ENCODE assay signal across 26 cellular contexts in the genomic region with DNA sequence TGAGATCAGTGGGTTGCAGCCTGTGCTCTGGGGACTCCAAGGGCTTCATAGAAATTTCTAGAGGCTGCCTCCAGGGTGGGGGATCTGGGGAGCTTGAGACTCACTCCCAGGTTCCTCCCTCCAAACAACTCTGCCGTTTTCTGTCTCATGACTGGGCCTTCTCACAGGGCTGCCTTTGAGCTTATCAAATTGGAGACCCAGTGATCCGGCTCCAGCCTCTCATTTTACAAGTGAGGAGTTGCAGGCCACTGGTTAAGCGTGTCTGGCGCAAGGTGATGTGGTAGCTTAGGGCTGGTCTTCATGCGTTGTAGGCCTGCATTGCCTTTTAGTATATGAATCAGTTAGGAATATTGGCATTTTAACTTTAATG. TPM values are rescaled to one million over a fixed set of nuclear protein-coding genes. Genes with fewer than 3 reads are reported as not detected.
DNase-seq lines count a peak whose midpoint lies in the region; ATAC-seq and TF ChIP-seq lines count a peak whose summit lies in the region.
"Had no signal": no experiment of that assay in that cellular context is flagged by ENCODE, and none has a peak within 500 bp of the region (broad histone marks: within the 10 kb centered on the region; RNA-seq: fewer than 3 reads in every experiment).

No MANE protein-coding gene starts in this region.

- H3K36me3 ChIP-seq in HUES48 (ENCODE audit: control insufficient read depth, insufficient read depth, low read length) (no peaks in the 10 kb centered on the region), body of pancreas (replicated peaks in 1 of 2; ENCODE audit: insufficient read depth in 1 of 2, low read depth in 2 of 2) (no peaks in the 10 kb centered on the region), mesodermal cell (ENCODE audit: control insufficient read depth, insufficient read depth, low read length) (no peaks in the 10 kb centered on the region)
- H3K36me3 ChIP-seq: esophagus muscularis mucosa, left ventricle myocardium inferior, uterus had no signal

- intact Hi-C loops in CD14-positive monocyte (cut with micrococcal nuclease) (no loop called here), body of pancreas (cut with DNase I) (no loop called here)

- H3K27ac Mint-ChIP-seq in CD14-positive monocyte (peak overlapping the region; percentile 62 to 97 (median 94)), progenitor cell of endocrine pancreas (no peak overlapping the region)
- H3K27ac Mint-ChIP-seq: CD8-positive, alpha-beta T cell; endodermal cell; nephron progenitor cell had no signal

- H3K27ac ChIP-seq in HUES48 (ENCODE audit: low read depth, low read length) (peak overlapping the region; percentile 73), body of pancreas (peak overlapping the region in 3 of 4 donors; percentile 63 to 76 (median 73)), mesodermal cell (ENCODE audit: low read depth, low read length, severe bottlenecking) (peak overlapping the region; percentile 43)
- H3K27ac ChIP-seq: esophagus muscularis mucosa, left ventricle myocardium inferior, testis, uterus had no signal

- WGBS in body of pancreas, 2 donors: 68 to 82% methylated on average over 5 of the region's 5 CpGs
- 80 to 83% methylated on average over 2 to 4 of the region's 5 CpGs for WGBS in mesodermal cell (ENCODE audit: insufficient coverage in 2 of 2), 2 experiments

- peaks cover 10 to 20% of the 10 kb centered on the region in 2 donors for H3K36me3 Mint-ChIP-seq in CD14-positive monocyte
- no peaks in the 10 kb centered on the region for H3K36me3 Mint-ChIP-seq in progenitor cell of endocrine pancreas (ENCODE audit: insufficient read depth)

- H3K9me3 ChIP-seq in HUES48 (ENCODE audit: control insufficient read depth, insufficient read depth, low read length) (no peaks in the 10 kb centered on the region), body of pancreas (no peaks in the 10 kb centered on the region), mesodermal cell (ENCODE audit: control insufficient read depth, low read length) (no peaks in the 10 kb centered on the region)
- H3K9me3 ChIP-seq: esophagus muscularis mucosa, left ventricle myocardium inferior, testis, uterus had no signal

- H3K4me1 ChIP-seq in HUES48 (ENCODE audit: control insufficient read depth, insufficient read depth, low read length): peaks cover 30% of the 10 kb centered on the region
- peaks cover 38% of the 10 kb centered on the region for H3K4me1 ChIP-seq in body of pancreas
- peaks cover 37% of the 10 kb centered on the region for H3K4me1 ChIP-seq in mesodermal cell (ENCODE audit: control insufficient read depth, insufficient read depth, low read length, poor library complexity, severe bottlenecking)
- H3K4me1 ChIP-seq: uterus had no signal

- TF ChIP-seq CTCF in CD14-positive monocyte (IDR thresholded peaks at IDR 0.05): no peak
- TF ChIP-seq CTCF in body of pancreas (IDR thresholded peaks at IDR 0.05): no peak
- TF ChIP-seq CTCF in progenitor cell of endocrine pancreas (IDR thresholded peaks at IDR 0.05; ENCODE audit: unreplicated experiment): no peak

- no peaks in the 10 kb centered on the region for H3K27me3 Mint-ChIP-seq in CD14-positive monocyte (ENCODE audit: low read depth in 3 of 3)
- no peaks in the 10 kb centered on the region for H3K27me3 Mint-ChIP-seq in progenitor cell of endocrine pancreas

- H3K9ac ChIP-seq in HUES48 (ENCODE audit: low read depth, low read length): no peak overlapping the region

- TF ChIP-seq POLR2A in body of pancreas (IDR thresholded peaks at IDR 0.05): no peak

- DNase-seq in CD14-positive monocyte (ENCODE audit: low spot score) (no peak), body of pancreas (no peak), progenitor cell of endocrine pancreas (ENCODE audit: low spot score, unreplicated experiment) (no peak)
- DNase-seq: activated CD4-positive, alpha-beta T cell treated with anti-CD3 and anti-CD28 coated beads for 4 hours; activated CD8-positive, alpha-beta memory T cell treated with anti-CD3 and anti-CD28 coated beads for 24 hours; activated gamma-delta T cell; activated T-cell treated with anti-CD3 and anti-CD28 coated beads, Interleukin-2, amount 50 U/mL, for 1 hour; cortex of kidney; DMS153; endodermal cell; Kasumi-1; left ventricle myocardium inferior; NCI-H1048; NCI-H187; NCI-H345; nephron progenitor cell; stimulated activated naive CD4-positive, alpha-beta T cell treated with Interleukin-2 at 50 U/mL for 16 hours; testis; uterus had no signal

- H3K4me3 Mint-ChIP-seq in CD14-positive monocyte: no peak overlapping the region
- no peak overlapping the region for H3K4me3 Mint-ChIP-seq in progenitor cell of endocrine pancreas (ENCODE audit: low read depth)
- H3K4me3 Mint-ChIP-seq: CD8-positive, alpha-beta T cell; endodermal cell; nephron progenitor cell had no signal

- no peaks in the 10 kb centered on the region for H3K27me3 ChIP-seq in HUES48 (ENCODE audit: control insufficient read depth, insufficient read depth, low read length)
- H3K27me3 ChIP-seq in body of pancreas: no peaks in the 10 kb centered on the region
- H3K27me3 ChIP-seq: esophagus muscularis mucosa, testis, uterus had no signal

- no peaks in the 10 kb centered on the region for H3K9me3 Mint-ChIP-seq in CD14-positive monocyte
- no peaks in the 10 kb centered on the region for H3K9me3 Mint-ChIP-seq in progenitor cell of endocrine pancreas (ENCODE audit: low read depth)
- H3K9me3 Mint-ChIP-seq: CD8-positive, alpha-beta T cell; endodermal cell; nephron progenitor cell had no signal

- H3K4me1 Mint-ChIP-seq in CD14-positive monocyte (peaks cover 49% of the 10 kb centered on the region), progenitor cell of endocrine pancreas (ENCODE audit: low read depth) (peaks cover 37% of the 10 kb centered on the region)

- H3K4me3 ChIP-seq in HUES48 (ENCODE audit: low read depth, low read length) (no peak overlapping the region), body of pancreas (no peak overlapping the region), mesodermal cell (ENCODE audit: extremely low read depth, insufficient read depth, low read length, poor library complexity, severe bottlenecking) (no peak overlapping the region)
- H3K4me3 ChIP-seq: esophagus muscularis mucosa, left ventricle myocardium inferior, testis, uterus had no signal

- ATAC-seq in body of pancreas (no peak), GM19328 (IDR thresholded peaks at IDR 0.05; ENCODE audit: unreplicated experiment) (no peak), GM18498 (IDR thresholded peaks at IDR 0.05; ENCODE audit: unreplicated experiment) (no peak)
- ATAC-seq: sciatic nerve had no signal

RNA-seq across cellular contexts. Expression of a gene that starts 32.7 kb away (rescaled TPM):
- polyA plus RNA-seq in CD14-positive monocyte: 10 to 100 TPM; 10.2 to 12.8 TPM
- total RNA-seq in body of pancreas (1 to 10 TPM; 7.9 to 8.0 TPM), progenitor cell of endocrine pancreas (8.7 and 10.6 TPM in 2 replicates)
- 6.1 TPM for polyA plus RNA-seq in mesodermal cell (2013, experiment 1 of 2)
- 4.6 TPM for polyA plus RNA-seq in mesodermal cell (2013, experiment 2 of 2)
